In genomic region chr2:141109633-141110032, GRCh38 we compare ENCODE assay signal across 13 cellular contexts.
DNase-seq lines count a peak whose midpoint lies in the region; ATAC-seq and TF ChIP-seq lines count a peak whose summit lies in the region.
"Had no signal": no experiment of that assay in that cellular context is flagged by ENCODE, and none has a peak within 500 bp of the region (broad histone marks: within the 10 kb centered on the region; RNA-seq: fewer than 3 reads in every experiment).

No MANE protein-coding gene starts in this region.

- H3K27me3 ChIP-seq in smooth muscle cell (ENCODE audit: low read depth) = no peaks in the 10 kb centered on the region

- H3K27ac ChIP-seq in smooth muscle cell (ENCODE audit: low read depth) = no peak overlapping the region

- H3K4me3 ChIP-seq in epithelial cell of esophagus (ENCODE audit: low read length) (no peak overlapping the region), smooth muscle cell (no peak overlapping the region)

- H3K4me3 Mint-ChIP-seq in activated naive CD8-positive, alpha-beta T cell treated with anti-CD3 and anti-CD28 coated beads, Interleukin-2, amount 10 ng/mL, durations not matched to agents 7 days and 5 days = no peak overlapping the region
- H3K4me3 Mint-ChIP-seq in activated naive CD8-positive, alpha-beta T cell treated with anti-CD3 and anti-CD28 coated beads, Interleukin-2, amount 50 U/mL, for 24 hours = no peak overlapping the region
- H3K4me3 Mint-ChIP-seq: activated naive CD4-positive, alpha-beta T cell treated with anti-CD3 and anti-CD28 coated beads for 36 hours had no signal

- TF ChIP-seq CTCF in epithelial cell of esophagus (IDR thresholded peaks at IDR 0.05; ENCODE audit: insufficient read depth, low read depth, low read length, missing control alignments) (peak; percentile 45), smooth muscle cell (IDR thresholded peaks at IDR 0.05; ENCODE audit: borderline replicate concordance, insufficient read depth, poor library complexity, severe bottlenecking) (no peak)

- H3K27me3 Mint-ChIP-seq in activated naive CD8-positive, alpha-beta T cell treated with anti-CD3 and anti-CD28 coated beads, Interleukin-2, amount 10 ng/mL, durations not matched to agents 7 days and 5 days = no peaks in the 10 kb centered on the region
- no peaks in the 10 kb centered on the region for H3K27me3 Mint-ChIP-seq in activated naive CD8-positive, alpha-beta T cell treated with anti-CD3 and anti-CD28 coated beads, Interleukin-2, amount 50 U/mL, for 24 hours

- peak; percentile 50 for ATAC-seq in activated naive CD8-positive, alpha-beta T cell treated with anti-CD3 and anti-CD28 coated beads, Interleukin-2, amount 10 ng/mL, durations not matched to agents 7 days and 5 days (ENCODE audit: low read depth)
- ATAC-seq in activated naive CD8-positive, alpha-beta T cell treated with anti-CD3 and anti-CD28 coated beads, Interleukin-2, amount 50 U/mL, for 24 hours = no peak
- ATAC-seq in HG02642 (IDR thresholded peaks at IDR 0.05; ENCODE audit: poor library complexity, unreplicated experiment) (no peak), HG02588 (IDR thresholded peaks at IDR 0.05; ENCODE audit: unreplicated experiment) (no peak)

- H3K27ac Mint-ChIP-seq in activated naive CD8-positive, alpha-beta T cell treated with anti-CD3 and anti-CD28 coated beads, Interleukin-2, amount 10 ng/mL, durations not matched to agents 7 days and 5 days = no peak overlapping the region
- no peak overlapping the region for H3K27ac Mint-ChIP-seq in activated naive CD8-positive, alpha-beta T cell treated with anti-CD3 and anti-CD28 coated beads, Interleukin-2, amount 50 U/mL, for 24 hours
- H3K27ac Mint-ChIP-seq: activated naive CD4-positive, alpha-beta T cell treated with anti-CD3 and anti-CD28 coated beads for 36 hours had no signal

- no peaks in the 10 kb centered on the region for H3K9me3 Mint-ChIP-seq in activated naive CD8-positive, alpha-beta T cell treated with anti-CD3 and anti-CD28 coated beads, Interleukin-2, amount 10 ng/mL, durations not matched to agents 7 days and 5 days
- no peaks in the 10 kb centered on the region for H3K9me3 Mint-ChIP-seq in activated naive CD8-positive, alpha-beta T cell treated with anti-CD3 and anti-CD28 coated beads, Interleukin-2, amount 50 U/mL, for 24 hours
- H3K9me3 Mint-ChIP-seq: activated naive CD4-positive, alpha-beta T cell treated with anti-CD3 and anti-CD28 coated beads for 36 hours had no signal

- H3K4me2 ChIP-seq in smooth muscle cell = no peak overlapping the region

- H3K79me2 ChIP-seq in smooth muscle cell (ENCODE audit: low read depth) = no peaks in the 10 kb centered on the region

- no peaks in the 10 kb centered on the region for H4K20me1 ChIP-seq in smooth muscle cell (ENCODE audit: low read depth)

- H3K9ac ChIP-seq in smooth muscle cell (ENCODE audit: low read depth) = no peak overlapping the region

- no peak for DNase-seq in activated naive CD8-positive, alpha-beta T cell treated with anti-CD3 and anti-CD28 coated beads, Interleukin-2, amount 10 ng/mL, durations not matched to agents 7 days and 5 days
- DNase-seq in activated naive CD8-positive, alpha-beta T cell treated with anti-CD3 and anti-CD28 coated beads, Interleukin-2, amount 50 U/mL, for 24 hours = no peak
- DNase-seq in NCI-H526 treated with DMSO at 0.1 percent for 48 hours (lab: John Stamatoyannopoulos, UW) = peak; percentile 3
- DNase-seq in epithelial cell of esophagus (ENCODE audit: low read depth) = peak; percentile 12
- no peak for DNase-seq in smooth muscle cell (lab: John Stamatoyannopoulos, UW; ENCODE audit: unreplicated experiment)
- no peak for DNase-seq in inferior parietal cortex (ENCODE audit: extremely low spot score)
- DNase-seq: activated naive CD4-positive, alpha-beta T cell treated with anti-CD3 and anti-CD28 coated beads for 36 hours; C1 segment of cervical spinal cord; GOT3; NCI-H510A; stimulated activated CD4-positive, alpha-beta T cell treated with anti-CD3 and anti-CD28 coated beads, Interleukin-15, amount 100 ng/mL, for 24 hours had no signal

- no peaks in the 10 kb centered on the region for H3K9me3 ChIP-seq in smooth muscle cell (replicated peaks; ENCODE audit: low read depth)

- no peaks in the 10 kb centered on the region for H3K4me1 ChIP-seq in smooth muscle cell (ENCODE audit: low read depth)

- POLR2A ChIA-PET in activated naive CD8-positive, alpha-beta T cell treated with anti-CD3 and anti-CD28 coated beads, Interleukin-2, amount 10 ng/mL, durations not matched to agents 7 days and 5 days (lab: Charles Lee) = no interaction called here

- no peaks in the 10 kb centered on the region for H3K36me3 ChIP-seq in smooth muscle cell (ENCODE audit: low read depth)

- H3K4me1 Mint-ChIP-seq in activated naive CD8-positive, alpha-beta T cell treated with anti-CD3 and anti-CD28 coated beads, Interleukin-2, amount 10 ng/mL, durations not matched to agents 7 days and 5 days = no peaks in the 10 kb centered on the region
- no peaks in the 10 kb centered on the region for H3K4me1 Mint-ChIP-seq in activated naive CD8-positive, alpha-beta T cell treated with anti-CD3 and anti-CD28 coated beads, Interleukin-2, amount 50 U/mL, for 24 hours

- no peaks in the 10 kb centered on the region for H3F3A ChIP-seq in smooth muscle cell (ENCODE audit: low read depth)

- peak overlapping the region; percentile 13 for H2AFZ ChIP-seq in smooth muscle cell (ENCODE audit: low read depth)

- no peaks in the 10 kb centered on the region for H3K36me3 Mint-ChIP-seq in activated naive CD8-positive, alpha-beta T cell treated with anti-CD3 and anti-CD28 coated beads, Interleukin-2, amount 10 ng/mL, durations not matched to agents 7 days and 5 days
- no peaks in the 10 kb centered on the region for H3K36me3 Mint-ChIP-seq in activated naive CD8-positive, alpha-beta T cell treated with anti-CD3 and anti-CD28 coated beads, Interleukin-2, amount 50 U/mL, for 24 hours (ENCODE audit: low read depth)

Comparison
In these comparisons a context has a peak if more than half of its experiments do, and no peak if none do; other contexts are left out.
1. DNase-seq: peak in NCI-H526 treated with DMSO at 0.1 percent for 48 hours (single experiment) and epithelial cell of esophagus (single experiment); none in activated naive CD8-positive, alpha-beta T cell treated with anti-CD3 and anti-CD28 coated beads, Interleukin-2, amount 10 ng/mL, durations not matched to agents 7 days and 5 days (single experiment), activated naive CD8-positive, alpha-beta T cell treated with anti-CD3 and anti-CD28 coated beads, Interleukin-2, amount 50 U/mL, for 24 hours (single experiment), smooth muscle cell (single experiment) and inferior parietal cortex (single experiment).